In the genomic region with DNA sequence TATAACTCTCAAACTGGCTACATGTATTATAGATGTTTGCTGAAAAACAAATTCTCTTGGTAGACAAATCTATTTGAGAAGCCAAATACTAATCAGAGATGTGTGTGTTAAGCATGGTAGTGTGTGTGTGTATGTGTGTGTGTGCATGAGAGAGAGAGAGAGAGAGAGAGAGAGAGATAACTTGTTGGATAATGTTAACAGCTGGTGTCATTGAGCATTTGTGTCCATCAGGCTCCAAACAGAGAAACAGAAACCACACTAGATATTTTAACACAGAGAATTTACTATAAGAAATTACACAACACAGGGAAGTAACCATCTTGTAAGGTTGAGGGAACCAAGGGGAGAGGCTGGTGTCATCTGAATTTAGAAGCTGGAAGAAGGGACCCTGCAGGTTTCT, we compare ENCODE assay signal across 17 cellular contexts.
"Had no signal": no experiment of that assay in that cellular context is flagged by ENCODE, and none has a peak within 500 bp of the region (broad histone marks: within the 10 kb centered on the region; RNA-seq: fewer than 3 reads in every experiment).

No MANE protein-coding gene starts in this region.

- H3K4me1 Mint-ChIP-seq: activated CD4-positive, alpha-beta T cell treated with anti-CD3 and anti-CD28 coated beads for 36 hours had no signal

- H3K27ac Mint-ChIP-seq: activated CD4-positive, alpha-beta memory T cell treated with anti-CD3 and anti-CD28 coated beads for 36 hours; activated CD4-positive, alpha-beta T cell treated with anti-CD3 and anti-CD28 coated beads for 36 hours; activated naive CD8-positive, alpha-beta T cell; T-helper 2 cell treated with Interferon-gamma antibody and Interleukin-4, amounts not matched to agents 5 μg/mL and 100 μg/mL, for 36 hours; WTC11 had no signal

- H3K4me3 ChIP-seq: upper lobe of right lung had no signal

- H3K9me3 ChIP-seq: upper lobe of right lung had no signal

- H3K27me3 Mint-ChIP-seq: activated CD4-positive, alpha-beta memory T cell treated with anti-CD3 and anti-CD28 coated beads for 36 hours; activated CD4-positive, alpha-beta T cell treated with anti-CD3 and anti-CD28 coated beads for 36 hours; activated naive CD8-positive, alpha-beta T cell had no signal

- H3K4me3 Mint-ChIP-seq: activated CD4-positive, alpha-beta memory T cell treated with anti-CD3 and anti-CD28 coated beads for 36 hours; activated CD4-positive, alpha-beta T cell treated with anti-CD3 and anti-CD28 coated beads for 36 hours; activated naive CD8-positive, alpha-beta T cell; T-helper 2 cell treated with Interferon-gamma antibody and Interleukin-4, amounts not matched to agents 5 μg/mL and 100 μg/mL, for 36 hours; WTC11 had no signal

- DNase-seq: activated CD4-positive, alpha-beta memory T cell treated with anti-CD3 and anti-CD28 coated beads for 36 hours; activated CD4-positive, alpha-beta T cell treated with anti-CD3 and anti-CD28 coated beads for 36 hours; activated T-cell treated with anti-CD3 and anti-CD28 coated beads for 4 hours; erythroblast; foreskin melanocyte; hypothalamus; midbrain; retina; stimulated activated CD4-positive, alpha-beta T cell treated with anti-CD3 and anti-CD28 coated beads, Interleukin-12 subunit alpha, Interleukin-12 subunit beta, amount 100 ng/mL, for 4 hours; stimulated activated CD4-positive, alpha-beta T cell treated with anti-CD3 and anti-CD28 coated beads, Interleukin-1b, Interleukin-23, amount 100 ng/mL, for 48 hours; stimulated activated CD8-positive, alpha-beta memory T cell treated with anti-CD3 and anti-CD28 coated beads, Interleukin-4, amount 100 ng/mL, for 48 hours; stimulated activated naive CD4-positive, alpha-beta T cell; upper lobe of right lung had no signal

- FAIRE-seq: keratinocyte had no signal

- H3K27ac ChIP-seq: upper lobe of right lung had no signal

- H3K27me3 ChIP-seq: upper lobe of right lung had no signal

- H3K36me3 ChIP-seq: upper lobe of right lung had no signal

- H3K9me3 Mint-ChIP-seq: activated CD4-positive, alpha-beta memory T cell treated with anti-CD3 and anti-CD28 coated beads for 36 hours; T-helper 2 cell treated with Interferon-gamma antibody and Interleukin-4, amounts not matched to agents 5 μg/mL and 100 μg/mL, for 36 hours; WTC11 had no signal
